Comparison of ENCODE assay signal across 8 cellular contexts in the genomic region with DNA sequence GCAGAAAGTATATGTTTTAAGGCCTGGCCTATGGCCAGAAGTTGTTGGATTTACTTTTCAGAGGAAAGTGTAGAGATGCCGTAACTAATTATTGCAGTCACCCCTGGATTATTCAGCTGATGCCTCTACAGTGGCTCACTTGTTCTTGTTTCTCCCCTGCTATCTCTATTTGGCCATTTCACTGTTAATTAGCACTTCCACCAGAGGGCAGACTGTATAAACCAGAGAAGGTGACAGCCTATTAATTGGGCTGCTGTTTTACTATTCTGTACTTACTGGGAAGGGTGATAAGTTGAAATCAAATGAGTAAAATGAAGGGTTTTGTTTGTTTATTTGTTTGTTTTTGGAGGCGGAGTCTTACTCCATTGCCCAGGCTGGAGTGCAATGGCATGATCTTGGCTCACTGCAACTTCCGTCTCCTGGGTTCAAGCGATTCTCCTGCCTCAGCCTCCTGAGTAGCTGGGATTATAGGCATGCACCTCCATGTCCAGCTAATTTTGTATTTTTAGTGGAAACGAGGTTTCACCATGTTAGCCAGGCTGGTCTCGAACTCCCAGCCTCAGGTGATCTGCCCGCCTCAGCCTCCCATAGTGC.
DNase-seq lines count a peak whose midpoint lies in the region; ATAC-seq and TF ChIP-seq lines count a peak whose summit lies in the region.

No MANE protein-coding gene starts in this region.

- H3K4me1 Mint-ChIP-seq in immature natural killer cell = no peaks in the 10 kb centered on the region

- H3K9me3 ChIP-seq in spleen = no peaks in the 10 kb centered on the region

- no peak overlapping the region for H3K4me3 Mint-ChIP-seq in immature natural killer cell

- TF ChIP-seq CTCF in spleen (IDR thresholded peaks at IDR 0.05 in 8 of 11, conservative IDR thresholded peaks at IDR 0.05 in 3 of 11) = peak in 8 of 11 experiments; percentile 15 to 50 (median 36)

- H3K4me3 ChIP-seq in spleen = no peak overlapping the region

- H3K27me3 Mint-ChIP-seq in immature natural killer cell (ENCODE audit: low read depth in 3 of 3) = peaks cover 0 to 3% (median 0%) of the 10 kb centered on the region in 3 donors

- H3K27me3 ChIP-seq in spleen (replicated peaks in 1 of 7) = no peaks in the 10 kb centered on the region

- H3K36me3 ChIP-seq in spleen = peaks cover 9 to 100% (median 89%) of the 10 kb centered on the region in 6 donors

- no peak overlapping the region for H3K27ac Mint-ChIP-seq in immature natural killer cell

- no peak for ATAC-seq in GM21381 (IDR thresholded peaks at IDR 0.05; ENCODE audit: unreplicated experiment)

- no peaks in the 10 kb centered on the region for H3K9me3 Mint-ChIP-seq in immature natural killer cell

- 93 to 99% (median 94%) methylated on average over 7 of the region's 7 CpGs for WGBS in spleen, 5 donors

- intact Hi-C loops in spleen (cut with DNase I; ENCODE audit: low total_unique reads) = no loop called here

- peaks cover 23 to 59% (median 31%) of the 10 kb centered on the region in 3 donors for H3K36me3 Mint-ChIP-seq in immature natural killer cell

- H3K27ac ChIP-seq in spleen = no peak overlapping the region

- peak; percentile 40 for DNase-seq in SIG-M5 treated with dmso at 0.1 percent for 504 hours (lab: John Stamatoyannopoulos, UW; ENCODE audit: unreplicated experiment)
- no peak for DNase-seq in SIG-M5 (lab: John Stamatoyannopoulos, UW)
- DNase-seq in NCI-H69 (lab: John Stamatoyannopoulos, UW) = peak; percentile 40
- DNase-seq in erythroblast (lab: John Stamatoyannopoulos, UW) = peak; percentile 63 to 66
- no peak for DNase-seq in spleen
- DNase-seq in immature natural killer cell = no peak
- DNase-seq in nucleus accumbens (lab: John Stamatoyannopoulos, UW) = no peak

- TF ChIP-seq POLR2A in erythroblast (IDR thresholded peaks at IDR 0.05; ENCODE audit: low read length) = no peak
- TF ChIP-seq POLR2A in spleen (IDR thresholded peaks at IDR 0.05) = no peak

- peaks cover 0 to 30% (median 13%) of the 10 kb centered on the region in 6 donors for H3K4me1 ChIP-seq in spleen

Comparison
In these comparisons a context has a peak if more than half of its experiments do, and no peak if none do; other contexts are left out.
1. DNase-seq: peak in SIG-M5 treated with dmso at 0.1 percent for 504 hours (single experiment), NCI-H69 (single experiment) and erythroblast (2 of 2); none in SIG-M5 (single experiment), spleen (single experiment), immature natural killer cell (0 of 3) and nucleus accumbens (0 of 56).